Comparison of ENCODE assay signal across 2 cellular contexts in the genomic region with DNA sequence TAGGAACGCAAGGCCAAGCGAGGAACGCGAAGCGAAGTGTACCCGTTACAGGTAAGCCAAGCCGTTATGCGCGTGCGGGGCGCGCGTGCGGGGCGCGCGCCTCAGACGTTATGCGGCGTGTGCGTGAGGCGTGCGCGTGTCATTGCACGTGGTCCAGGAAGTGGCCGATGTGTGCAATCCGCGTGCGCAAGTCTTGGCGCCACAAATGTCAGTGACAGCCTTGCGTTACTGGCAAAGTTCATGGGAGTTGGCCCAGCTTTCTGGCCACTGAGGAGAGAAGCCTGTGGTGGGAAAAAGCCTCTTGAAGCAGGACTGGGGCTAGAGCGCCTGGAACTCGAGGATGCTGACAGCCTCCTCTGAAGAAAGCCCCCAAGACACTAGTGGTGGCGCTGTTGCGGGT. TPM values are rescaled to one million over a fixed set of nuclear protein-coding genes. Genes with fewer than 3 reads are reported as not detected.
"Had no signal": no experiment of that assay in that cellular context is flagged by ENCODE, and none has a peak within 500 bp of the region (broad histone marks: within the 10 kb centered on the region; RNA-seq: fewer than 3 reads in every experiment).

Gene POTEB3 (minus strand): TSS at position 101 of the 400 bp plus-strand sequence. CDS start 488 bp downstream, outside the sequence.

RNA-seq across cellular contexts. Expression of gene POTEB3, which starts in this region (rescaled TPM):
- total RNA-seq: G401, GM12878 had no signal
- polyA plus RNA-seq: GM12878 had no signal
